Comparison of ENCODE assay signal across 11 cellular contexts in genomic region chr18:58177886-58178470, GRCh38.
"Had no signal": no experiment of that assay in that cellular context is flagged by ENCODE, and none has a peak within 500 bp of the region (broad histone marks: within the 10 kb centered on the region; RNA-seq: fewer than 3 reads in every experiment).

No MANE protein-coding gene starts in this region.

- H3K4me3 ChIP-seq: SK-N-MC, skin epidermis, tibial nerve had no signal

- H3K9me3 Mint-ChIP-seq: WTC11 had no signal

- H3K4me3 Mint-ChIP-seq: activated CD8-positive, alpha-beta T cell treated with anti-CD3 and anti-CD28 coated beads, Interleukin-2, amount 10 ng/mL, durations not matched to agents 7 days and 5 days; WTC11 had no signal

- ATAC-seq: activated CD8-positive, alpha-beta T cell treated with anti-CD3 and anti-CD28 coated beads, Interleukin-2, amount 10 ng/mL, durations not matched to agents 7 days and 5 days; WTC11 had no signal

- DNase-seq: activated CD4-positive, alpha-beta T cell treated with anti-CD3 and anti-CD28 coated beads for 48 hours; activated CD8-positive, alpha-beta memory T cell treated with anti-CD3 and anti-CD28 coated beads, Interleukin-2, amount 50 U/mL, for 48 hours; activated CD8-positive, alpha-beta T cell treated with anti-CD3 and anti-CD28 coated beads, Interleukin-2, amount 10 ng/mL, durations not matched to agents 7 days and 5 days; activated naive CD4-positive, alpha-beta T cell treated with Interleukin-2 at 50 U/mL for 16 hours; central memory CD4-positive, alpha-beta T cell; cortex of kidney; effector CD8-positive, alpha-beta T cell had no signal

- H3K27me3 ChIP-seq: tibial nerve had no signal

- H3K9me3 ChIP-seq: tibial nerve had no signal

- H3K27ac ChIP-seq: SK-N-MC, tibial nerve had no signal

- H3K36me3 Mint-ChIP-seq: WTC11 had no signal

- H3K36me3 ChIP-seq: tibial nerve had no signal

- H3K27ac Mint-ChIP-seq: activated CD8-positive, alpha-beta T cell treated with anti-CD3 and anti-CD28 coated beads, Interleukin-2, amount 10 ng/mL, durations not matched to agents 7 days and 5 days; WTC11 had no signal
